In the genomic region with DNA sequence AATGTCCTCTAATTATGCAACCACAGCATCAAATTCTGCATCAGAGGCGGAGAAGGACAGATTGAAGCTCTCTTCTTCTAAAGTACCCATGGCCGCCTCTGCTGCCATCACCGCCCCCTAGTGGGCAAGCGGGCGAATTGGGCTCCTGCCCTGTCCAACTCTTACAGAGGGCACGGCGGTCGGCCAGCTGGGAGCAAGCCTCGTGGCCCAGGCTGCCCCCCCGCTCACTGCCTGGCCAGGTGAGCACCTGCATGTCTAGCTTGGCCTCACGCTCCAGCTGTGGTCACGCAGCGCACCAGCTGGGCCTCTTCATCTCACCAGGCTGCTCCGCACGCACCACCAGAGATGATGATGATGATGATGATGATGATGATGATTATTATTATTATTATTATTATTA, we compare ENCODE assay signal across 10 cellular contexts.
A peak's percentile ranks its signal among the peaks of the same experiment; 100 is the strongest.
DNase-seq lines count a peak whose midpoint lies in the region; FAIRE-seq and TF ChIP-seq lines count a peak whose summit lies in the region.
"Had no signal": no experiment of that assay in that cellular context is flagged by ENCODE, and none has a peak within 500 bp of the region (broad histone marks: within the 10 kb centered on the region; RNA-seq: fewer than 3 reads in every experiment).

No MANE protein-coding gene starts in this region.

- CTCF ChIA-PET in H1 (lab: Charles Lee; ENCODE audit: partially characterized antibody), result interaction anchor here (0.8 to 2.6 kb wide), 19 partner anchors 9 to 373 kb away, joined by 3 to 9 read pairs (median 4); no protein-coding TSS in a partner anchor

- DNase-seq in AML-193 (lab: John Stamatoyannopoulos, UW) (peak; percentile 16 to 18), GM06990 (ENCODE audit: extremely low read depth, insufficient read length) (no peak), H1 (ENCODE audit: low read depth in 1 of 2, low spot score in 2 of 2) (peak in 1 of 2 experiments; percentile 80), NCI-H510A treated with DMSO at 0.1 percent for 48 hours (lab: John Stamatoyannopoulos, UW) (no peak), OCI-M2 (lab: John Stamatoyannopoulos, UW; ENCODE audit: unreplicated experiment) (no peak), hypothalamus (lab: John Stamatoyannopoulos, UW) (no peak), frontal cortex (ENCODE audit: low spot score in 2 of 2) (no peak)
- DNase-seq: GF-D8 had no signal

- peak; percentile 64 to 73 for TF ChIP-seq RAD21 in H1 (IDR thresholded peaks at IDR 0.05 in 1 of 2, conservative IDR thresholded peaks at IDR 0.05 in 1 of 2; ENCODE audit: low read depth in 2 of 2, low read length in 2 of 2)

- H2AFZ ChIP-seq in Loucy (ENCODE audit: low read length) (no peak overlapping the region), H1 (ENCODE audit: low read length) (no peak overlapping the region)

- H3K4me2 ChIP-seq in Loucy (ENCODE audit: low read depth, low read length, poor library complexity, severe bottlenecking) (no peak overlapping the region), H1 (ENCODE audit: insufficient read depth in 1 of 2, low read depth in 2 of 2, low read length in 2 of 2) (no peak overlapping the region)

- TF ChIP-seq CTCF in GM06990 (IDR thresholded peaks at IDR 0.05; ENCODE audit: insufficient read depth, low read length, poor library complexity, severe bottlenecking) (peak; percentile 70), Loucy (conservative IDR thresholded peaks at IDR 0.05; ENCODE audit: low read length) (peak; percentile 66), H1 (IDR thresholded peaks at IDR 0.05; ENCODE audit: control extremely low read depth in 1 of 3, insufficient read depth in 1 of 3, low read depth in 1 of 3, low read length in 3 of 3) (peak; percentile 60 to 75 (median 61))

- H3K56ac ChIP-seq in H1 (replicated peaks; ENCODE audit: insufficient read length, low read depth, low read length), result no peak overlapping the region

- no peak overlapping the region for H4K8ac ChIP-seq in H1 (ENCODE audit: extremely low read depth, insufficient read depth, low read length)

- no peak overlapping the region for H4K5ac ChIP-seq in H1 (ENCODE audit: insufficient read length, low read depth, low read length)

- no peak overlapping the region for H2BK15ac ChIP-seq in H1 (ENCODE audit: low read length)

- no peak overlapping the region for H3K27ac ChIP-seq in H1 (ENCODE audit: low read depth, low read length)
- H3K27ac ChIP-seq: skin epidermis had no signal

- H3K27me3 ChIP-seq in GM06990 (replicated peaks; ENCODE audit: control insufficient read depth, insufficient read depth, low read length) (no peaks in the 10 kb centered on the region), Loucy (ENCODE audit: insufficient read depth, low read length, poor library complexity, severe bottlenecking) (no peaks in the 10 kb centered on the region), H1 (replicated peaks in 1 of 4; ENCODE audit: control insufficient read depth in 3 of 4, extremely low read depth in 1 of 4, insufficient read depth in 3 of 4, low read length in 3 of 4) (no peaks in the 10 kb centered on the region)

- TF ChIP-seq EP300 in H1 (IDR thresholded peaks at IDR 0.05; ENCODE audit: borderline replicate concordance in 1 of 2, low read depth in 2 of 2, low read length in 2 of 2), result no peak

- H2BK20ac ChIP-seq in H1 (ENCODE audit: low read length), result no peak overlapping the region

- H2BK5ac ChIP-seq in H1 (ENCODE audit: low read depth, low read length), result no peak overlapping the region

- H3K4me1 ChIP-seq in Loucy (ENCODE audit: insufficient read depth, low read length, poor library complexity, severe bottlenecking) (no peaks in the 10 kb centered on the region), H1 (replicated peaks in 1 of 4; ENCODE audit: control insufficient read depth in 3 of 4, insufficient read depth in 4 of 4, low read length in 3 of 4) (no peaks in the 10 kb centered on the region)

- no peaks in the 10 kb centered on the region for H4K20me1 ChIP-seq in Loucy (ENCODE audit: insufficient read depth, low read length, poor library complexity, severe bottlenecking)
- H4K20me1 ChIP-seq in H1 (replicated peaks in 1 of 2; ENCODE audit: control insufficient read depth in 1 of 2, insufficient read depth in 2 of 2, low read length in 2 of 2), result no peaks in the 10 kb centered on the region

- H3K79me2 ChIP-seq in Loucy (ENCODE audit: insufficient read depth, low read length) (no peaks in the 10 kb centered on the region), H1 (ENCODE audit: control insufficient read depth in 1 of 2, insufficient read depth in 2 of 2, low read length in 2 of 2) (no peaks in the 10 kb centered on the region)

- no peak overlapping the region for H3K23ac ChIP-seq in H1 (ENCODE audit: insufficient read length)

- H3K14ac ChIP-seq in H1 (ENCODE audit: insufficient read length), result no peak overlapping the region

- no peak overlapping the region for H2AK5ac ChIP-seq in H1 (ENCODE audit: low read depth, low read length)

- H4K91ac ChIP-seq in H1 (replicated peaks; ENCODE audit: insufficient read length, low read length), result no peak overlapping the region

- POLR2A ChIA-PET in H1 (lab: Charles Lee; ENCODE audit: partially characterized antibody), result interaction anchor here (0.7 to 1.3 kb wide), 2 partner anchors 9 to 32 kb away, joined by 3 read pairs; no protein-coding TSS in a partner anchor

- WGBS in H1 (ENCODE audit: extremely low coverage in 1 of 2, insufficient coverage in 1 of 2, insufficient read length in 1 of 2, insufficient replicate concordance in 2 of 2, low coverage in 1 of 2, low lambda C conversion rate in 2 of 2, missing lambda C conversion rate in 1 of 2), 2 experiments, result 80% methylated on average over 15 of the region's 15 CpGs; no CpG with 5 or more reads in 1 of the 2 experiments

- H3K4me3 ChIP-seq in GM06990 (replicated peaks; ENCODE audit: low read depth, low read length), result no peak overlapping the region
- no peak overlapping the region for H3K4me3 ChIP-seq in Loucy (ENCODE audit: low read length, poor library complexity, severe bottlenecking)
- H3K4me3 ChIP-seq in H1 (ENCODE audit: extremely low read depth in 1 of 4, insufficient read depth in 2 of 4, low read depth in 3 of 4, low read length in 4 of 4), result no peak overlapping the region
- H3K4me3 ChIP-seq: skin epidermis had no signal

- H2BK12ac ChIP-seq in H1 (ENCODE audit: low read depth, low read length), result no peak overlapping the region

- no peaks in the 10 kb centered on the region for H3K23me2 ChIP-seq in H1 (ENCODE audit: low read depth, low read length)

- no peaks in the 10 kb centered on the region for H3F3A ChIP-seq in Loucy (ENCODE audit: low read depth)

- no peaks in the 10 kb centered on the region for H3K9me3 ChIP-seq in Loucy (ENCODE audit: insufficient read depth, low read depth, low read length)
- no peaks in the 10 kb centered on the region; a peak in 1 of 4 replicates for H3K9me3 ChIP-seq in H1 (ENCODE audit: insufficient read depth in 2 of 2, low read depth in 1 of 2, low read length in 1 of 2)

- no peak overlapping the region for H3K4ac ChIP-seq in H1 (replicated peaks; ENCODE audit: insufficient read length, low read depth, low read length)

- H3K9ac ChIP-seq in Loucy (ENCODE audit: low read depth, low read length, poor library complexity, severe bottlenecking) (no peak overlapping the region), H1 (replicated peaks in 1 of 4; ENCODE audit: extremely low read depth in 1 of 4, low read depth in 3 of 4, low read length in 3 of 4) (no peak overlapping the region)

- TF ChIP-seq POLR2A in H1 (IDR thresholded peaks at IDR 0.05; ENCODE audit: control extremely low read depth in 1 of 2, low read depth in 2 of 2, low read length in 2 of 2), result no peak

- FAIRE-seq in H1 (lab: Jason Lieb, UNC) (no peak), frontal cortex (lab: Jason Lieb, UNC) (no peak)

- H3K9me2 ChIP-seq in Loucy (replicated peaks; ENCODE audit: low read depth, low read length), result no peaks in the 10 kb centered on the region

- H3K36me3 ChIP-seq in GM06990 (ENCODE audit: control insufficient read depth, insufficient read depth, low read length) (no peaks in the 10 kb centered on the region), Loucy (ENCODE audit: insufficient read depth, low read length) (no peaks in the 10 kb centered on the region), H1 (ENCODE audit: control insufficient read depth in 2 of 4, insufficient read depth in 4 of 4, low read length in 3 of 4) (no peaks in the 10 kb centered on the region)

- no peak overlapping the region for H3K18ac ChIP-seq in H1 (ENCODE audit: extremely low read depth, low read length)

- no peak overlapping the region for H2BK120ac ChIP-seq in H1 (replicated peaks; ENCODE audit: low read depth, low read length)

- no peaks in the 10 kb centered on the region for H3K79me1 ChIP-seq in H1 (ENCODE audit: low read depth, low read length)

TF ChIP-seq in H1, 55 proteins besides CTCF, POLR2A, EP300 and RAD21:
- TF ChIP-seq HDAC2 (IDR thresholded peaks at IDR 0.05; ENCODE audit: borderline replicate concordance in 1 of 2, low read depth in 2 of 2, low read length in 2 of 2) (no peak), YY1 (IDR thresholded peaks at IDR 0.05; ENCODE audit: low read depth, low read length) (peak; percentile 75; the same call in 1 of the 2 replicates)
- TF ChIP-seq, protein P1, sequence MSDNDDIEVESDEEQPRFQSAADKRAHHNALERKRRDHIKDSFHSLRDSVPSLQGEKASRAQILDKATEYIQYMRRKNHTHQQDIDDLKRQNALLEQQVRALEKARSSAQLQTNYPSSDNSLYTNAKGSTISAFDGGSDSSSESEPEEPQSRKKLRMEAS (IDR thresholded peaks at IDR 0.05), result peak; percentile 17; the same call in 1 of the 2 replicates

Comparison
In these comparisons a context has a peak if more than half of its experiments do, and no peak if none do; other contexts are left out.
1. DNase-seq: peak in AML-193 (2 of 2); none in GM06990 (single experiment), NCI-H510A treated with DMSO at 0.1 percent for 48 hours (single experiment), OCI-M2 (single experiment), hypothalamus (0 of 51) and frontal cortex (0 of 2).
2. Peak in every context shown above with its lines, with median percentiles within 50 percentile points of each other: CTCF ChIP-seq.